In genomic region chr3:186483611-186484340, GRCh38 we compare ENCODE assay signal across 22 cellular contexts.
A peak's percentile ranks its signal among the peaks of the same experiment; 100 is the strongest.
DNase-seq lines count a peak whose midpoint lies in the region; ATAC-seq and TF ChIP-seq lines count a peak whose summit lies in the region.
"Had no signal": no experiment of that assay in that cellular context is flagged by ENCODE, and none has a peak within 500 bp of the region (broad histone marks: within the 10 kb centered on the region; RNA-seq: fewer than 3 reads in every experiment).

No MANE protein-coding gene starts in this region.

- H3K9ac ChIP-seq in IMR-90 (ENCODE audit: low read depth, low read length) (no peak overlapping the region), mesenchymal stem cell (ENCODE audit: low read length) (no peak overlapping the region)
- H3K9ac ChIP-seq: BLaER1 had no signal

- H3K27me3 ChIP-seq in IMR-90 (ENCODE audit: control insufficient read depth, insufficient read depth, low read length) (peaks cover 10% of the 10 kb centered on the region), mesenchymal stem cell (ENCODE audit: control insufficient read depth in 1 of 2, insufficient read depth in 1 of 2, low read length in 2 of 2) (peaks cover 9 to 20% of the 10 kb centered on the region in 2 experiments)
- H3K27me3 ChIP-seq: BLaER1 had no signal

- H2AFZ ChIP-seq in IMR-90 (replicated peaks; ENCODE audit: low read length, poor library complexity) (no peak overlapping the region), mesenchymal stem cell (ENCODE audit: low read depth, low read length) (no peak overlapping the region)

- H3K36me3 Mint-ChIP-seq in chondrocyte (ENCODE audit: low read depth) = no peaks in the 10 kb centered on the region
- no peaks in the 10 kb centered on the region for H3K36me3 Mint-ChIP-seq in activated CD8-positive, alpha-beta T cell treated with anti-CD3 and anti-CD28 coated beads for 36 hours (ENCODE audit: low read depth)
- H3K36me3 Mint-ChIP-seq: CD4-positive, CD25-positive, alpha-beta regulatory T cell; IgD-negative memory B cell had no signal

- no peaks in the 10 kb centered on the region for H3K9me1 ChIP-seq in IMR-90 (ENCODE audit: insufficient read depth, low read length)

- H3K27ac Mint-ChIP-seq in chondrocyte (ENCODE audit: unreplicated experiment) = peak overlapping the region; percentile 3
- H3K27ac Mint-ChIP-seq in activated CD8-positive, alpha-beta T cell treated with anti-CD3 and anti-CD28 coated beads for 36 hours = no peak overlapping the region
- H3K27ac Mint-ChIP-seq: CD4-positive, CD25-positive, alpha-beta regulatory T cell; IgD-negative memory B cell had no signal

- TF ChIP-seq RAD21 in IMR-90 (IDR thresholded peaks at IDR 0.05; ENCODE audit: low read length) = no peak

- H3K27ac ChIP-seq in IMR-90 (ENCODE audit: insufficient read depth, low read length) (no peak overlapping the region), mesenchymal stem cell (ENCODE audit: low read length, poor library complexity, severe bottlenecking) (no peak overlapping the region)
- H3K27ac ChIP-seq: BLaER1, SK-N-MC had no signal

- in situ Hi-C loops in IMR-90 (cut with MboI; ENCODE audit: low sequenced_read_pairs) = no loop called here

- H3K4me3 Mint-ChIP-seq in chondrocyte (ENCODE audit: unreplicated experiment) = no peak overlapping the region
- H3K4me3 Mint-ChIP-seq in activated CD8-positive, alpha-beta T cell treated with anti-CD3 and anti-CD28 coated beads for 36 hours = no peak overlapping the region
- H3K4me3 Mint-ChIP-seq: CD4-positive, CD25-positive, alpha-beta regulatory T cell; IgD-negative memory B cell had no signal

- H2BK5ac ChIP-seq in IMR-90 (ENCODE audit: low read depth, low read length, poor library complexity, severe bottlenecking) (no peak overlapping the region), mesenchymal stem cell (ENCODE audit: low read depth, low read length, poor library complexity, severe bottlenecking) (no peak overlapping the region)

- H3K14ac ChIP-seq in IMR-90 (replicated peaks; ENCODE audit: low read depth, low read length) = no peak overlapping the region
- H3K14ac ChIP-seq in mesenchymal stem cell (ENCODE audit: low read length in 2 of 2) = no peak overlapping the region

- H3K36me3 ChIP-seq in IMR-90 (ENCODE audit: control insufficient read depth, insufficient read depth, low read length) (no peaks in the 10 kb centered on the region), mesenchymal stem cell (ENCODE audit: control insufficient read depth in 1 of 2, insufficient read depth in 2 of 2, low read depth in 1 of 2, low read length in 2 of 2) (no peaks in the 10 kb centered on the region)
- H3K36me3 ChIP-seq: BLaER1 had no signal

- no peak overlapping the region for H2AK9ac ChIP-seq in IMR-90 (replicated peaks; ENCODE audit: low read depth, low read length, poor library complexity)

- DNase-seq in EH (ENCODE audit: low read depth) = peak; percentile 44
- DNase-seq in IMR-90 = peak; percentile 9
- DNase-seq in chondrocyte (ENCODE audit: low spot score) = no peak
- DNase-seq in mesenchymal stem cell = peak; percentile 18
- DNase-seq in activated CD4-positive, alpha-beta T cell treated with anti-CD3 and anti-CD28 coated beads, Interleukin-2, amount 50 U/mL, for 48 hours = no peak
- DNase-seq in activated CD8-positive, alpha-beta T cell treated with anti-CD3 and anti-CD28 coated beads for 36 hours = no peak
- DNase-seq in DMS53 treated with DMSO at 0.1 percent for 48 hours (lab: John Stamatoyannopoulos, UW; ENCODE audit: unreplicated experiment) = no peak
- no peak for DNase-seq in NCI-H1694 treated with DMSO at 0.1 percent for 48 hours (lab: John Stamatoyannopoulos, UW)
- DNase-seq: CD4-positive, CD25-positive, alpha-beta regulatory T cell; GOT3; NCI-H1092; NCI-H1417 treated with DMSO at 0.1 percent for 48 hours; NCI-H187; NCI-H2081 treated with DMSO at 0.1 percent for 48 hours; NCI-H2171 treated with DMSO at 0.1 percent for 48 hours; NCI-H748 treated with DMSO at 0.1 percent for 48 hours; SIG-M5 had no signal

- no peak overlapping the region for H4K5ac ChIP-seq in IMR-90 (ENCODE audit: low read depth, low read length)

- POLR2A ChIA-PET in IMR-90 (lab: Charles Lee; ENCODE audit: unreplicated experiment) = no interaction called here
- POLR2A ChIA-PET in activated CD8-positive, alpha-beta T cell treated with anti-CD3 and anti-CD28 coated beads for 36 hours (lab: Charles Lee) = no interaction called here

- H3K56ac ChIP-seq in IMR-90 (ENCODE audit: extremely low read depth, insufficient read depth, low read length) = no peak overlapping the region

- H3K23ac ChIP-seq in IMR-90 (ENCODE audit: low read depth, low read length) (no peak overlapping the region), mesenchymal stem cell (ENCODE audit: low read length in 2 of 2) (no peak overlapping the region)

- H3K27me3 Mint-ChIP-seq in chondrocyte (ENCODE audit: low read depth) = peaks cover 18% of the 10 kb centered on the region
- H3K27me3 Mint-ChIP-seq in activated CD8-positive, alpha-beta T cell treated with anti-CD3 and anti-CD28 coated beads for 36 hours = no peaks in the 10 kb centered on the region
- H3K27me3 Mint-ChIP-seq: IgD-negative memory B cell had no signal

- no peaks in the 10 kb centered on the region for H3K4me1 ChIP-seq in IMR-90 (ENCODE audit: control insufficient read depth, insufficient read depth, low read length)
- no peaks in the 10 kb centered on the region for H3K4me1 ChIP-seq in mesenchymal stem cell (ENCODE audit: control insufficient read depth, insufficient read depth, low read depth, low read length)

- no peak for TF ChIP-seq POLR2A in IMR-90 (IDR thresholded peaks at IDR 0.05; ENCODE audit: low read depth, low read length)

- H4K8ac ChIP-seq in IMR-90 (ENCODE audit: low read depth in 2 of 2, low read length in 2 of 2) (no peak overlapping the region), mesenchymal stem cell (ENCODE audit: low read length) (no peak overlapping the region)

- H3K9me3 Mint-ChIP-seq in chondrocyte (ENCODE audit: low read depth) = no peaks in the 10 kb centered on the region
- no peaks in the 10 kb centered on the region for H3K9me3 Mint-ChIP-seq in activated CD8-positive, alpha-beta T cell treated with anti-CD3 and anti-CD28 coated beads for 36 hours

- H2AK5ac ChIP-seq in IMR-90 (ENCODE audit: low read depth, low read length) = no peak overlapping the region
- no peak overlapping the region for H2AK5ac ChIP-seq in mesenchymal stem cell (ENCODE audit: low read length, severe bottlenecking)

- no peak overlapping the region for H4K91ac ChIP-seq in IMR-90 (ENCODE audit: insufficient read depth, low read depth, low read length)
- no peak overlapping the region for H4K91ac ChIP-seq in mesenchymal stem cell (ENCODE audit: low read length)

- TF ChIP-seq CTCF in IMR-90 (conservative IDR thresholded peaks at IDR 0.05; ENCODE audit: low read depth, low read length) (no peak), chondrocyte (IDR thresholded peaks at IDR 0.05) (no peak)
- TF ChIP-seq CTCF in activated CD8-positive, alpha-beta T cell treated with anti-CD3 and anti-CD28 coated beads for 36 hours (IDR thresholded peaks at IDR 0.05) = no peak

- H2BK15ac ChIP-seq in IMR-90 (ENCODE audit: low read depth, low read length) (no peak overlapping the region), mesenchymal stem cell (ENCODE audit: low read depth, poor library complexity, severe bottlenecking) (no peak overlapping the region)

- no peaks in the 10 kb centered on the region for H3K79me1 ChIP-seq in IMR-90 (ENCODE audit: low read depth in 1 of 2, low read length in 2 of 2)
- H3K79me1 ChIP-seq in mesenchymal stem cell (replicated peaks; ENCODE audit: low read length, poor library complexity, severe bottlenecking) = no peaks in the 10 kb centered on the region

- H3K4me2 ChIP-seq in IMR-90 (ENCODE audit: low read depth, low read length) (no peak overlapping the region), mesenchymal stem cell (ENCODE audit: low read length, poor library complexity, severe bottlenecking) (no peak overlapping the region)
- H3K4me2 ChIP-seq: BLaER1 had no signal

- intact Hi-C loops in IMR-90 (cut with micrococcal nuclease) = no loop called here
- intact Hi-C loops in activated CD8-positive, alpha-beta T cell treated with anti-CD3 and anti-CD28 coated beads for 36 hours (cut with micrococcal nuclease) = no loop called here

- no peaks in the 10 kb centered on the region for H4K20me1 ChIP-seq in IMR-90 (ENCODE audit: insufficient read depth, low read length)
- H4K20me1 ChIP-seq: BLaER1 had no signal

- no peaks in the 10 kb centered on the region for H3K9me3 ChIP-seq in IMR-90 (ENCODE audit: control insufficient read depth, insufficient read depth, low read length)
- H3K9me3 ChIP-seq in mesenchymal stem cell (ENCODE audit: control insufficient read depth, low read length) = no peaks in the 10 kb centered on the region
- H3K9me3 ChIP-seq: BLaER1 had no signal

- no peak overlapping the region for H3K4ac ChIP-seq in IMR-90 (ENCODE audit: low read depth, low read length)
- no peak overlapping the region for H3K4ac ChIP-seq in mesenchymal stem cell (ENCODE audit: low read depth in 1 of 2, low read length in 2 of 2)

- ATAC-seq in IMR-90 (ENCODE audit: low read depth) = no peak
- no peak for ATAC-seq in activated CD8-positive, alpha-beta T cell treated with anti-CD3 and anti-CD28 coated beads for 36 hours
- ATAC-seq: GM12878, HCT116 had no signal

- CTCF ChIA-PET in IMR-90 (lab: Yijun Ruan, JAX) = no interaction called here
- CTCF ChIA-PET in activated CD8-positive, alpha-beta T cell treated with anti-CD3 and anti-CD28 coated beads for 36 hours (lab: Charles Lee) = interaction anchor here (1.6 kb wide), 1 partner anchor 11 kb away, joined by 4 read pairs; no protein-coding TSS in a partner anchor

- no peak overlapping the region for H2BK120ac ChIP-seq in IMR-90 (ENCODE audit: low read depth, low read length)
- no peak overlapping the region for H2BK120ac ChIP-seq in mesenchymal stem cell (ENCODE audit: low read depth, low read length)

- no peak overlapping the region for H2BK20ac ChIP-seq in IMR-90 (ENCODE audit: low read depth, low read length)

- H3K18ac ChIP-seq in IMR-90 (ENCODE audit: low read depth, low read length) = no peak overlapping the region
- no peak overlapping the region for H3K18ac ChIP-seq in mesenchymal stem cell (ENCODE audit: low read depth in 1 of 2, low read length in 2 of 2)

- dilution Hi-C loops in IMR-90 (cut with HindIII; ENCODE audit: low sequenced_read_pairs, unreplicated experiment) = no loop called here

- H2BK12ac ChIP-seq in mesenchymal stem cell (ENCODE audit: low read length in 2 of 2) = no peak overlapping the region

- whole genome bisulfite sequencing in IMR-90 (ENCODE audit: extremely low coverage in 2 of 2, insufficient read length in 1 of 2), 2 experiments = no CpG with 5 or more reads among the region's 8 CpGs
- WGBS in mesenchymal stem cell = 82% methylated on average over 7 of the region's 8 CpGs

- H3K4me3 ChIP-seq in IMR-90 (ENCODE audit: insufficient read depth, low read depth, low read length) = no peak overlapping the region
- no peak overlapping the region for H3K4me3 ChIP-seq in mesenchymal stem cell (ENCODE audit: insufficient read depth in 1 of 2, low read depth in 1 of 2, low read length in 2 of 2)
- H3K4me3 ChIP-seq: BLaER1, GM12878, SK-N-MC had no signal

- no TSS peak for BruUV-seq in IMR-90 (replicated peaks; lab: Mats Ljungman, UMichigan)

- H3K4me1 Mint-ChIP-seq in chondrocyte (ENCODE audit: low read depth) = peaks cover 3% of the 10 kb centered on the region
- H3K4me1 Mint-ChIP-seq in activated CD8-positive, alpha-beta T cell treated with anti-CD3 and anti-CD28 coated beads for 36 hours (ENCODE audit: low read depth) = peaks cover 3% of the 10 kb centered on the region

TF ChIP-seq in IMR-90, 13 proteins besides CTCF, POLR2A, EP300 and RAD21 (continues in another document):
- TF ChIP-seq BHLHE40 (IDR thresholded peaks at IDR 0.05; ENCODE audit: low read depth, low read length) = no peak

Comparison
In these comparisons a context has a peak if more than half of its experiments do, and no peak if none do; other contexts are left out.
1. DNase-seq: peak in EH (single experiment), IMR-90 (single experiment) and mesenchymal stem cell (single experiment); none in chondrocyte (single experiment), activated CD4-positive, alpha-beta T cell treated with anti-CD3 and anti-CD28 coated beads, Interleukin-2, amount 50 U/mL, for 48 hours (0 of 2), activated CD8-positive, alpha-beta T cell treated with anti-CD3 and anti-CD28 coated beads for 36 hours (single experiment), DMS53 treated with DMSO at 0.1 percent for 48 hours (single experiment) and NCI-H1694 treated with DMSO at 0.1 percent for 48 hours (single experiment).